13 cellular contexts compared by ENCODE assay signal in the genomic region with DNA sequence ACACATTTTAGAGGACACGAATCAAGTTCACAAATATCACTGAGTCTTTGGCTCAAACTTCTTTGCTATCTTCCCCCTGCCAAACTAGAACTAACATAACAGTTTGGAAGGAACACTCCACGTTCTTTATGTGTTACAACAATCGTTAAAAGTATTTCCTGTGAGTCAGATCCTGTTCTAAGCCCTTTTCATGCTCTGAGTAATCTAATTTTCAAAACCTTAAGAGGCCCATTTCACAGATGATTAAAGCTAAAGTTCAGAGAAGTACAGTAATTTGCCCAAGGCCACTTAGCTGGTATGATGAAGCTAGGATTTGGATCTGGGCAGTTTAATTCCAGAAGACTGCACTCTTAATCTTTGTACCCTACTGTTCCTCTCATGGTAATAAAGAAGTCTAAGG.
A peak's percentile ranks its signal among the peaks of the same experiment; 100 is the strongest.
DNase-seq lines count a peak whose midpoint lies in the region; ATAC-seq and TF ChIP-seq lines count a peak whose summit lies in the region.
"Had no signal": no experiment of that assay in that cellular context is flagged by ENCODE, and none has a peak within 500 bp of the region (broad histone marks: within the 10 kb centered on the region; RNA-seq: fewer than 3 reads in every experiment).

No MANE protein-coding gene starts in this region.

- 33 to 51% (median 48%) methylated on average over 3 of the region's 3 CpGs for WGBS in stomach, 5 donors

- TF ChIP-seq CTCF in RWPE2 (IDR thresholded peaks at IDR 0.05; ENCODE audit: poor library complexity, severe bottlenecking): no peak
- no peak for TF ChIP-seq CTCF in epithelial cell of esophagus (IDR thresholded peaks at IDR 0.05; ENCODE audit: insufficient read depth, low read depth, low read length, missing control alignments)
- no peak for TF ChIP-seq CTCF in stomach (IDR thresholded peaks at IDR 0.05)
- TF ChIP-seq CTCF in upper lobe of right lung (IDR thresholded peaks at IDR 0.05): no peak
- no peak for TF ChIP-seq CTCF in coronary artery (IDR thresholded peaks at IDR 0.05)

- intact Hi-C loops in stomach (cut with DNase I; ENCODE audit: low total_unique reads) (no loop called here), upper lobe of right lung (cut with DNase I) (no loop called here)

- H3K4me1 ChIP-seq in RWPE2 (ENCODE audit: insufficient read depth, poor library complexity, severe bottlenecking) (peaks cover 11% of the 10 kb centered on the region), stomach (no peaks in the 10 kb centered on the region), upper lobe of right lung (no peaks in the 10 kb centered on the region)

- DNase-seq in H4 (ENCODE audit: low spot score) (peak; percentile 41), RWPE2 (ENCODE audit: low spot score) (no peak), epithelial cell of esophagus (ENCODE audit: low read depth) (peak; percentile 64), renal cortical epithelial cell (ENCODE audit: low read depth) (peak; percentile 69), stomach (no peak), upper lobe of right lung (no peak), coronary artery (ENCODE audit: low spot score) (no peak)
- DNase-seq: activated naive CD4-positive, alpha-beta T cell treated with anti-CD3 and anti-CD28 coated beads, Interleukin-2, amount 10 ng/mL, durations not matched to agents 7 days and 5 days; effector CD4-positive, alpha-beta T cell; NCI-H1092; NCI-H510A treated with DMSO at 0.1 percent for 48 hours; small intestine; T-cell had no signal

- ATAC-seq in RWPE2 (ENCODE audit: low read depth): peak; percentile 60; the same call in 1 of the 3 replicates
- no peak for ATAC-seq in upper lobe of right lung
- ATAC-seq: T-cell had no signal

- TF ChIP-seq POLR2A in stomach (IDR thresholded peaks at IDR 0.05): no peak

- H3K27ac ChIP-seq in RWPE2 (ENCODE audit: poor library complexity, severe bottlenecking): peak overlapping the region; percentile 46
- H3K27ac ChIP-seq in stomach: no peak overlapping the region
- H3K27ac ChIP-seq in upper lobe of right lung: no peak overlapping the region
- no peak overlapping the region for H3K27ac ChIP-seq in coronary artery

- no peak for TF ChIP-seq EP300 in stomach (IDR thresholded peaks at IDR 0.05)

- H3K9me3 ChIP-seq in RWPE2 (ENCODE audit: severe bottlenecking): no peaks in the 10 kb centered on the region
- no peaks in the 10 kb centered on the region for H3K9me3 ChIP-seq in stomach
- H3K9me3 ChIP-seq in upper lobe of right lung: no peaks in the 10 kb centered on the region

- H3K36me3 ChIP-seq in RWPE2 (ENCODE audit: low read depth) (no peaks in the 10 kb centered on the region; the same call in 1 of the 2 replicates), stomach (no peaks in the 10 kb centered on the region), upper lobe of right lung (no peaks in the 10 kb centered on the region)

- H3K4me3 ChIP-seq in RWPE2 (ENCODE audit: severe bottlenecking): no peak overlapping the region
- no peak overlapping the region for H3K4me3 ChIP-seq in epithelial cell of esophagus (ENCODE audit: low read length)
- no peak overlapping the region for H3K4me3 ChIP-seq in stomach
- no peak overlapping the region for H3K4me3 ChIP-seq in upper lobe of right lung
- no peak overlapping the region for H3K4me3 ChIP-seq in coronary artery

- no peaks in the 10 kb centered on the region for H3K27me3 ChIP-seq in RWPE2 (ENCODE audit: insufficient read depth, poor library complexity, severe bottlenecking)
- no peaks in the 10 kb centered on the region for H3K27me3 ChIP-seq in stomach
- no peaks in the 10 kb centered on the region for H3K27me3 ChIP-seq in upper lobe of right lung

Comparison
In these comparisons a context has a peak if more than half of its experiments do, and no peak if none do; other contexts are left out.
1. DNase-seq: peak in H4 (single experiment), epithelial cell of esophagus (single experiment) and renal cortical epithelial cell (single experiment); none in RWPE2 (single experiment), stomach (single experiment), upper lobe of right lung (single experiment) and coronary artery (single experiment).